30 cellular contexts compared by ENCODE assay signal in the genomic region with DNA sequence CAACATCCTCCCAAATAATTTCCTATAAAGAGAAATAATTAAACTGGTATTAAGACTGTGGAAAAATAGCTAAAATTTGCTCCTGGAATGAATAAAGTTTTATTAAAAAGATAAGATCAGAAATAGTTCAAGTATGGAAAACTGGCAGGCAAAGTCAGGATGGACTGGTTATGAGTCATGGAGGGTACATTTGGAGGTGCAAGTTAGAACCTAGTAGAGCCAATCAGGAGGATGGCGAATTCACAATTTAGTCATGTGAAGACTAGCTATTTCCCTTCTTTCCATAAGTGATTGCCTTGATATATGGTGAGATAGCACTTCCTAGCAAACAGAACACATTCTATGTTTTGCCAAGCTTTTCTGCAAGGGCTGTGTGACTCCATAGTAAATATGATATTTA.
"Had no signal": no experiment of that assay in that cellular context is flagged by ENCODE, and none has a peak within 500 bp of the region (broad histone marks: within the 10 kb centered on the region; RNA-seq: fewer than 3 reads in every experiment).

No MANE protein-coding gene starts in this region.

- H3K4me1 ChIP-seq: colonic mucosa, gastrocnemius medialis, heart left ventricle had no signal

- H3K27ac ChIP-seq: brain microvascular endothelial cell, cardiac muscle cell, colonic mucosa, gastrocnemius medialis, heart left ventricle, WERI-Rb-1 had no signal

- H3K9me3 ChIP-seq: colonic mucosa had no signal

- DNase-seq: activated B cell treated with CpG ODN at 0.5 μM for 24 hours; activated CD4-positive, alpha-beta T cell treated with anti-CD3 and anti-CD28 coated beads for 48 hours; activated CD4-positive, alpha-beta T cell treated with anti-CD3 and anti-CD28 coated beads, Interleukin-2, amount 50 U/mL, for 1 hour; activated CD4-positive, alpha-beta T cell treated with anti-CD3 and anti-CD28 coated beads, Interleukin-2, amount 50 U/mL, for 48 hours; activated CD8-positive, alpha-beta memory T cell treated with anti-CD3 and anti-CD28 coated beads for 24 hours; activated CD8-positive, alpha-beta T cell treated with anti-CD3 and anti-CD28 coated beads for 36 hours; activated effector memory CD4-positive, alpha-beta T cell treated with Interleukin-2 at 50 U/mL for 16 hours; activated gamma-delta T cell treated with Interleukin-2 at 50 U/mL for 16 hours; activated naive CD4-positive, alpha-beta T cell treated with anti-CD3 and anti-CD28 coated beads, Interleukin-2, amount 50 U/mL, for 16 hours; activated naive CD4-positive, alpha-beta T cell treated with Interleukin-2 at 50 U/mL for 16 hours; activated T-cell treated with anti-CD3 and anti-CD28 coated beads, Interleukin-2, amount 50 U/mL, for 4 hours; amniotic stem cell; anterior cingulate cortex; brain microvascular endothelial cell; central memory CD4-positive, alpha-beta T cell; cerebellar nuclear complex; colonic mucosa; effector CD8-positive, alpha-beta T cell; foreskin fibroblast; gastrocnemius medialis; glutamatergic neuron; heart left ventricle; T-helper 1 cell; T-helper 17 cell; T1000; WERI-Rb-1 had no signal

- H3K27me3 ChIP-seq: brain microvascular endothelial cell, cardiac muscle cell, colonic mucosa, gastrocnemius medialis, heart left ventricle had no signal

- ATAC-seq: activated CD4-positive, CD25-positive, alpha-beta regulatory T cell treated with anti-CD3 and anti-CD28 coated beads, Interleukin-2, amount 50 U/mL, for 24 hours; activated CD8-positive, alpha-beta T cell treated with anti-CD3 and anti-CD28 coated beads for 36 hours; activated T-cell treated with anti-CD3 and anti-CD28 coated beads, Interleukin-2, amount 50 U/mL, for 4 hours; activated T-helper 17 cell treated with anti-CD3 and anti-CD28 coated beads, Interleukin-2, amount 50 U/mL, for 72 hours; esophagus mucosa; gastrocnemius medialis; heart left ventricle; T-helper 17 cell had no signal

- H3K4me3 ChIP-seq: cardiac muscle cell, colonic mucosa, gastrocnemius medialis, heart left ventricle had no signal

- H3K36me3 ChIP-seq: brain microvascular endothelial cell, cardiac muscle cell, colonic mucosa, gastrocnemius medialis, heart left ventricle, WERI-Rb-1 had no signal
